In genomic region chr16:66382966-66383299, GRCh38 we compare ENCODE assay signal across 10 cellular contexts. TPM values are rescaled to one million over a fixed set of nuclear protein-coding genes. Genes with fewer than 3 reads are reported as not detected.
DNase-seq lines count a peak whose midpoint lies in the region; ATAC-seq and TF ChIP-seq lines count a peak whose summit lies in the region.
"Had no signal": no experiment of that assay in that cellular context is flagged by ENCODE, and none has a peak within 500 bp of the region (broad histone marks: within the 10 kb centered on the region; RNA-seq: fewer than 3 reads in every experiment).

No MANE protein-coding gene starts in this region.

- H3K4me1 ChIP-seq in HUES64 (ENCODE audit: insufficient read depth, low read length) (peaks cover 10% of the 10 kb centered on the region; the same call in 1 of the 2 replicates), lower lobe of right lung (peaks cover 25% of the 10 kb centered on the region)

- peaks cover 6% of the 10 kb centered on the region for H3K9me3 Mint-ChIP-seq in chondrocyte (ENCODE audit: low read depth)
- peaks cover 0 to 22% (median 0%) of the 10 kb centered on the region in 9 donors for H3K9me3 Mint-ChIP-seq in naive thymus-derived CD8-positive, alpha-beta T cell

- CTCF ChIA-PET in AG04449 (lab: Yijun Ruan, JAX): interaction anchor here (1.2 kb wide), 1 partner anchor 94 kb away, joined by 3 read pairs; no protein-coding TSS in a partner anchor

- no peak overlapping the region for H3K4me3 ChIP-seq in AG04449 (ENCODE audit: low read depth, low read length)
- no peak overlapping the region for H3K4me3 ChIP-seq in HUES64 (ENCODE audit: low read length)
- no peak overlapping the region for H3K4me3 ChIP-seq in lower lobe of right lung

- no peak overlapping the region for H3K4me3 Mint-ChIP-seq in chondrocyte (ENCODE audit: unreplicated experiment)
- no peak overlapping the region for H3K4me3 Mint-ChIP-seq in naive thymus-derived CD8-positive, alpha-beta T cell

- intact Hi-C loops in lower lobe of right lung (cut with DNase I): no loop called here

- peak overlapping the region; percentile 37 for H3K27ac ChIP-seq in HUES64 (ENCODE audit: low read depth, low read length)
- peak overlapping the region; percentile 61 for H3K27ac ChIP-seq in lower lobe of right lung

- H3K27ac Mint-ChIP-seq in chondrocyte (ENCODE audit: unreplicated experiment): peak overlapping the region; percentile 86
- no peak overlapping the region for H3K27ac Mint-ChIP-seq in naive thymus-derived CD8-positive, alpha-beta T cell

- H3K27me3 Mint-ChIP-seq in chondrocyte (ENCODE audit: low read depth): no peaks in the 10 kb centered on the region
- peaks cover 0 to 7% (median 4%) of the 10 kb centered on the region in 5 donors for H3K27me3 Mint-ChIP-seq in naive thymus-derived CD8-positive, alpha-beta T cell

- peaks cover 21% of the 10 kb centered on the region for H3K4me1 Mint-ChIP-seq in chondrocyte (ENCODE audit: low read depth)
- H3K4me1 Mint-ChIP-seq in naive thymus-derived CD8-positive, alpha-beta T cell: peaks cover 0 to 2% (median 0%) of the 10 kb centered on the region in 4 donors

- H3K9ac ChIP-seq in HUES64 (ENCODE audit: low read depth, low read length): no peak overlapping the region; the same call in 1 of the 2 replicates

- POLR2A ChIA-PET in AG04449 (lab: Yijun Ruan, JAX): no interaction called here
- POLR2A ChIA-PET in naive thymus-derived CD8-positive, alpha-beta T cell (lab: Charles Lee): no interaction called here

- peak; percentile 41 for DNase-seq in AG04449 (ENCODE audit: low read depth, low spot score)
- no peak for DNase-seq in chondrocyte (ENCODE audit: low spot score)
- DNase-seq in lower lobe of right lung: no peak
- no peak for DNase-seq in naive thymus-derived CD8-positive, alpha-beta T cell
- DNase-seq in DMS79 (lab: John Stamatoyannopoulos, UW): no peak
- no peak for DNase-seq in NCI-H526 (lab: John Stamatoyannopoulos, UW)
- DNase-seq: erythroblast had no signal

- no peaks in the 10 kb centered on the region for H3K27me3 ChIP-seq in HUES64 (ENCODE audit: insufficient read depth, low read length)
- no peaks in the 10 kb centered on the region for H3K27me3 ChIP-seq in lower lobe of right lung (ENCODE audit: low read depth)

- no peaks in the 10 kb centered on the region for H3K36me3 Mint-ChIP-seq in chondrocyte (ENCODE audit: low read depth)
- H3K36me3 Mint-ChIP-seq in naive thymus-derived CD8-positive, alpha-beta T cell: no peaks in the 10 kb centered on the region

- H3K9me3 ChIP-seq in HUES64 (ENCODE audit: insufficient read depth, low read depth, low read length) (no peaks in the 10 kb centered on the region), lower lobe of right lung (no peaks in the 10 kb centered on the region)

- no peak for TF ChIP-seq CTCF in AG04449 (IDR thresholded peaks at IDR 0.05; ENCODE audit: insufficient read depth, low read length, missing control alignments)
- no peak for TF ChIP-seq CTCF in chondrocyte (IDR thresholded peaks at IDR 0.05)
- TF ChIP-seq CTCF in lower lobe of right lung (IDR thresholded peaks at IDR 0.05): no peak

- no peak for ATAC-seq in lower lobe of right lung
- no peak for ATAC-seq in HG02870 (IDR thresholded peaks at IDR 0.05; ENCODE audit: unreplicated experiment)
- ATAC-seq in naive thymus-derived CD8-positive, alpha-beta T cell: no peak

- WGBS in HUES64: 81% methylated on average over 3 of the region's 3 CpGs

- no peaks in the 10 kb centered on the region for H3K36me3 ChIP-seq in HUES64 (ENCODE audit: insufficient read depth, low read length)
- H3K36me3 ChIP-seq in lower lobe of right lung: peaks cover 4% of the 10 kb centered on the region

RNA-seq across cellular contexts. Expression of gene CDH5, which starts 16.4 kb away (rescaled TPM):
- polyA plus RNA-seq in HUES64 (2013, experiment 1 of 2): 0.55 TPM
- 0.70 TPM for polyA plus RNA-seq in HUES64 (2013, experiment 2 of 2)
- total RNA-seq in chondrocyte (not detected in 3 replicates), lower lobe of right lung (128 TPM)
- not detected for total RNA-seq in naive thymus-derived CD8-positive, alpha-beta T cell
- not detected for polyA plus RNA-seq in naive thymus-derived CD8-positive, alpha-beta T cell
- total RNA-seq: activated CD8-positive, alpha-beta memory T cell treated with anti-CD3 and anti-CD28 coated beads for 36 hours had no signal

RNA-seq across cellular contexts. Expression of gene BEAN1, which starts 44.2 kb away (rescaled TPM):
- polyA plus RNA-seq in HUES64 (2013, experiment 1 of 2): 0.10 TPM
- polyA plus RNA-seq in HUES64 (2013, experiment 2 of 2): not detected
- 3.1 to 4.1 TPM (median 3.7 TPM) in 3 replicates for total RNA-seq in chondrocyte
- total RNA-seq in lower lobe of right lung: 0.15 TPM
- not detected for total RNA-seq in naive thymus-derived CD8-positive, alpha-beta T cell
- not detected for polyA plus RNA-seq in naive thymus-derived CD8-positive, alpha-beta T cell
- total RNA-seq: activated CD8-positive, alpha-beta memory T cell treated with anti-CD3 and anti-CD28 coated beads for 36 hours had no signal

Comparison
In these comparisons a context has a peak if more than half of its experiments do, and no peak if none do; other contexts are left out.
1. RNA of gene CDH5, which starts 16.4 kb away (total RNA-seq): 128 TPM in lower lobe of right lung (single experiment); not detected in chondrocyte and not detected in naive thymus-derived CD8-positive, alpha-beta T cell; every median in the first group is over 100 times any median in the second.